In genomic region chr2:96225016-96225533, GRCh38 we compare ENCODE assay signal across 8 cellular contexts.
DNase-seq lines count a peak whose midpoint lies in the region; ATAC-seq and TF ChIP-seq lines count a peak whose summit lies in the region.

No MANE protein-coding gene starts in this region.

- no peaks in the 10 kb centered on the region for H3K27me3 Mint-ChIP-seq in dendritic cell treated with granulocyte-macrophage colony-stimulating factor and Interleukin-4, amounts not matched to agents 40 ng/mL and 50 ng/mL, for 4 days

- no peak for TF ChIP-seq CTCF in GM13976 (IDR thresholded peaks at IDR 0.05; ENCODE audit: borderline replicate concordance, control extremely low read depth, extremely low read depth, insufficient read depth, missing control alignments)

- H3K36me3 Mint-ChIP-seq in dendritic cell treated with granulocyte-macrophage colony-stimulating factor and Interleukin-4, amounts not matched to agents 40 ng/mL and 50 ng/mL, for 4 days (ENCODE audit: low read depth), result no peaks in the 10 kb centered on the region

- in situ Hi-C loops in GM13976 (cut with MboI; ENCODE audit: low sequenced_read_pairs, unreplicated experiment), result no loop called here

- H3K9me3 Mint-ChIP-seq in dendritic cell treated with granulocyte-macrophage colony-stimulating factor and Interleukin-4, amounts not matched to agents 40 ng/mL and 50 ng/mL, for 4 days, result no peaks in the 10 kb centered on the region

- H3K4me1 Mint-ChIP-seq in dendritic cell treated with granulocyte-macrophage colony-stimulating factor and Interleukin-4, amounts not matched to agents 40 ng/mL and 50 ng/mL, for 4 days (ENCODE audit: low read depth), result peaks cover 45% of the 10 kb centered on the region

- H3K4me3 Mint-ChIP-seq in dendritic cell treated with granulocyte-macrophage colony-stimulating factor and Interleukin-4, amounts not matched to agents 40 ng/mL and 50 ng/mL, for 4 days, result no peak overlapping the region

- intact Hi-C loops in dendritic cell treated with granulocyte-macrophage colony-stimulating factor and Interleukin-4, amounts not matched to agents 40 ng/mL and 50 ng/mL, for 4 days (cut with micrococcal nuclease), result no loop called here

- DNase-seq in GM13976 (ENCODE audit: low spot score), result peak; percentile 59
- no peak for DNase-seq in HEK293T (ENCODE audit: extremely low spot score)
- DNase-seq in effector CD4-positive, alpha-beta T cell, result no peak
- DNase-seq in central memory CD4-positive, alpha-beta T cell, result no peak

- CTCF ChIA-PET in HEK293T (lab: Yijun Ruan, JAX), result no interaction called here

- peak overlapping the region; percentile 83 for H3K27ac Mint-ChIP-seq in dendritic cell treated with granulocyte-macrophage colony-stimulating factor and Interleukin-4, amounts not matched to agents 40 ng/mL and 50 ng/mL, for 4 days

- POLR2A ChIA-PET in HEK293T (lab: Yijun Ruan, JAX), result interaction anchor here (1.0 kb wide), 1 partner anchor 17 kb away, joined by 3 read pairs; the partner anchor contains the start of gene STARD7

- ATAC-seq in GM21447 (IDR thresholded peaks at IDR 0.05; ENCODE audit: unreplicated experiment) (peak; percentile 87), HG03575 (IDR thresholded peaks at IDR 0.05; ENCODE audit: extremely low read depth, insufficient number of reproducible peaks, low FRiP score, unreplicated experiment) (peak; percentile 51), HG03280 (IDR thresholded peaks at IDR 0.05; ENCODE audit: unreplicated experiment) (no peak)

TF ChIP-seq in HEK293T, 16 proteins besides CTCF, POLR2A, EP300 and RAD21:
- no peak for TF ChIP-seq PKNOX1 (IDR thresholded peaks at IDR 0.05)
- no peak for TF ChIP-seq ZNF384 (IDR thresholded peaks at IDR 0.05)
- TF ChIP-seq FOXM1 (IDR thresholded peaks at IDR 0.05; ENCODE audit: borderline replicate concordance), result no peak
- TF ChIP-seq SUZ12 (IDR thresholded peaks at IDR 0.05), result no peak
- no peak for TF ChIP-seq LEF1 (IDR thresholded peaks at IDR 0.05; ENCODE audit: borderline replicate concordance)
- TF ChIP-seq HDGF (IDR thresholded peaks at IDR 0.05; ENCODE audit: borderline replicate concordance), result no peak
- no peak for TF ChIP-seq L3MBTL2 (conservative IDR thresholded peaks at IDR 0.05)
- no peak for TF ChIP-seq FOXK2 (IDR thresholded peaks at IDR 0.05)
- TF ChIP-seq BHLHE40 (IDR thresholded peaks at IDR 0.05; ENCODE audit: borderline replicate concordance), result no peak
- TF ChIP-seq TARDBP (IDR thresholded peaks at IDR 0.05), result no peak
- no peak for TF ChIP-seq CTBP1 (IDR thresholded peaks at IDR 0.05; ENCODE audit: borderline replicate concordance)
- TF ChIP-seq ARNT (IDR thresholded peaks at IDR 0.05), result no peak
